7 cellular contexts compared by ENCODE assay signal in the genomic region with DNA sequence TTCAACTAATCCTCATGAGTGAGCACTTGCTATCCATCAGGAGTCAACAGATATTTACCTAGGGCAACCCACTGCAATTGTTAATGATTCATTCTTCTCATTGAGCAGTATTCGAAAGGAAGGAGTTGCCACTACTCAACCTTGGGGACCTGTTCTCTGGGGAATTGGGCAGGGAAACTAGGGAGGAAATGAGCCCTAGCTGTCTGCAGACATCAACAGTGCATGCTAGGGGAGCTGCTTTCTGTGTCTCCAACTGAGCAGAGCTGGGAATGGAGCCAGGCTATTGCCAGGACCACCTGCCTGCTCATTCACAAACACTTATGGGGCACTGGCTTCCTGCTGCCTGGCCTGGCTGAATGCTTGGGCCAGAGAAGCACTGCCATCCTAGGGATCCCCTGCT.
DNase-seq lines count a peak whose midpoint lies in the region; ATAC-seq lines count a peak whose summit lies in the region.

No MANE protein-coding gene starts in this region.

- ATAC-seq in GM19397 (IDR thresholded peaks at IDR 0.05; ENCODE audit: unreplicated experiment): peak; percentile 74
- ATAC-seq in HG03159 (IDR thresholded peaks at IDR 0.05; ENCODE audit: unreplicated experiment): peak; percentile 73
- no peak for ATAC-seq in HG02763 (IDR thresholded peaks at IDR 0.05; ENCODE audit: unreplicated experiment)

- peak; percentile 79 for DNase-seq in NCI-H2171 (lab: John Stamatoyannopoulos, UW)
- DNase-seq in renal cortical epithelial cell (ENCODE audit: low read depth): peak; percentile 4
- no peak for DNase-seq in HCEC 1CT
- DNase-seq in effector CD4-positive, alpha-beta T cell: no peak

Comparison
In these comparisons a context has a peak if more than half of its experiments do, and no peak if none do; other contexts are left out.
1. DNase-seq: peak in NCI-H2171 (single experiment) and renal cortical epithelial cell (single experiment); none in HCEC 1CT (single experiment) and effector CD4-positive, alpha-beta T cell (single experiment).